ENCODE assay signal across 8 cellular contexts in the genomic region with DNA sequence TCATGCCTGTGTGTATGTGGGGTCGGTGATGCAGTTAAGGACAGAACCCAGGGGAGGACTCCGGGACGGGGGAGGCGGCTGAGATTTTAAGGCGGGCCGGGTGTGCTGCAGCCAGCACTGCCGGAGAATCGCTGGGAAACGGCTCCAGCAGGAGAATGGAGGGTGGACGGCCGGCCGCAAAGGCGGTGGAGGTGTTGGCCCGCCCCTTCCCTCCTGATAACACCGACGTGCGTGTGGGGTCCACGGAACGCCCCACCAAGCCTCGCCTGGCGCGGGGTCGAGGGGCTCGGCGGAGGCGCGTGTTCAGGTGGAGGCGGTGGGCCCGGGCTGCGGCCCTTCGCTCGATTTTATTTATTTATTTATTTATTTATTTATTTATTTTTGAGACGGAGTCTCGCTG. TPM values are rescaled to one million over a fixed set of nuclear protein-coding genes. Genes with fewer than 3 reads are reported as not detected.
A peak's percentile ranks its signal among the peaks of the same experiment; 100 is the strongest.
DNase-seq lines count a peak whose midpoint lies in the region; ATAC-seq and TF ChIP-seq lines count a peak whose summit lies in the region.
"Had no signal": no experiment of that assay in that cellular context is flagged by ENCODE, and none has a peak within 500 bp of the region (broad histone marks: within the 10 kb centered on the region; RNA-seq: fewer than 3 reads in every experiment).

No MANE protein-coding gene starts in this region.

- peaks cover 4% of the 10 kb centered on the region in 2 experiments; a peak in 3 of 5 replicates for H3K9me3 Mint-ChIP-seq in H9
- H3K9me3 Mint-ChIP-seq in activated T-helper 1 cell treated with anti-CD3 and anti-CD28 coated beads, Interleukin-12 subunit alpha, Interleukin-12 subunit beta, Interleukin-2, Interleukin-4 antibody, amounts not matched to agents 30 ng/mL and 10 ng/mL and 1 ng/mL, durations not matched to agents 14 hours and 24 hours and 36 hours, result no peaks in the 10 kb centered on the region

- H4K8ac ChIP-seq in H9 (replicated peaks; ENCODE audit: insufficient read length, low read depth, low read length), result no peak overlapping the region

- peaks cover 5 to 11% of the 10 kb centered on the region in 2 experiments for H3K4me1 Mint-ChIP-seq in H9
- peaks cover 26% of the 10 kb centered on the region for H3K4me1 Mint-ChIP-seq in activated T-helper 1 cell treated with anti-CD3 and anti-CD28 coated beads, Interleukin-12 subunit alpha, Interleukin-12 subunit beta, Interleukin-2, Interleukin-4 antibody, amounts not matched to agents 30 ng/mL and 10 ng/mL and 1 ng/mL, durations not matched to agents 14 hours and 24 hours and 36 hours (ENCODE audit: low read depth)

- no peaks in the 10 kb centered on the region for H4K20me1 ChIP-seq in H9 (ENCODE audit: control insufficient read depth, insufficient read depth, insufficient read length)
- H4K20me1 ChIP-seq in smooth muscle cell (ENCODE audit: low read depth), result no peaks in the 10 kb centered on the region

- no peak overlapping the region for H2BK12ac ChIP-seq in H9 (ENCODE audit: insufficient read length, low read depth, low read length)

- H2BK120ac ChIP-seq in H9 (ENCODE audit: low read depth, low read length, poor library complexity, severe bottlenecking), result no peak overlapping the region

- no peak overlapping the region for H2BK15ac ChIP-seq in H9 (ENCODE audit: low read depth, low read length)

- no peaks in the 10 kb centered on the region for H3K36me3 Mint-ChIP-seq in H9 (ENCODE audit: insufficient read depth in 1 of 3, low read depth in 3 of 3)
- no peaks in the 10 kb centered on the region for H3K36me3 Mint-ChIP-seq in activated T-helper 1 cell treated with anti-CD3 and anti-CD28 coated beads, Interleukin-12 subunit alpha, Interleukin-12 subunit beta, Interleukin-2, Interleukin-4 antibody, amounts not matched to agents 30 ng/mL and 10 ng/mL and 1 ng/mL, durations not matched to agents 14 hours and 24 hours and 36 hours (ENCODE audit: low read depth)

- H3K23ac ChIP-seq in H9 (ENCODE audit: insufficient read length, low read depth, low read length), result no peak overlapping the region

- ATAC-seq in left ventricle myocardium superior, result no peak
- ATAC-seq in GM19035 (IDR thresholded peaks at IDR 0.05; ENCODE audit: unreplicated experiment), result no peak

- no peaks in the 10 kb centered on the region for H3K36me3 ChIP-seq in smooth muscle cell (ENCODE audit: low read depth)

- H2AK5ac ChIP-seq in H9 (ENCODE audit: insufficient read length, low read length), result no peak overlapping the region

- H3K9me3 ChIP-seq in H9 (ENCODE audit: control insufficient read depth, low read depth, low read length) (no peaks in the 10 kb centered on the region), smooth muscle cell (replicated peaks; ENCODE audit: low read depth) (no peaks in the 10 kb centered on the region)

- no peaks in the 10 kb centered on the region for H3K23me2 ChIP-seq in H9 (ENCODE audit: insufficient read length, low read depth, low read length, poor library complexity, severe bottlenecking)

- H2AFZ ChIP-seq in H9 (ENCODE audit: low read length), result no peak overlapping the region
- H2AFZ ChIP-seq in smooth muscle cell (ENCODE audit: low read depth), result no peak overlapping the region

- H3F3A ChIP-seq in smooth muscle cell (ENCODE audit: low read depth), result no peaks in the 10 kb centered on the region

- TF ChIP-seq CTCF in H9 (conservative IDR thresholded peaks at IDR 0.05) (no peak), smooth muscle cell (IDR thresholded peaks at IDR 0.05; ENCODE audit: borderline replicate concordance, insufficient read depth, poor library complexity, severe bottlenecking) (no peak)

- no peak overlapping the region for H3K18ac ChIP-seq in H9 (ENCODE audit: insufficient read length, low read depth, low read length)

- no peak overlapping the region for H3K56ac ChIP-seq in H9 (ENCODE audit: insufficient read length, low read depth, low read length)

- H3K9ac ChIP-seq in H9 (ENCODE audit: extremely low read depth, insufficient read length, low read length) (no peak overlapping the region), smooth muscle cell (ENCODE audit: low read depth) (no peak overlapping the region)

- no peak overlapping the region for H3T11ph ChIP-seq in H9 (ENCODE audit: low read length)

- no CpG with 5 or more reads among the region's 34 CpGs for WGBS in H9 (ENCODE audit: extremely low coverage, insufficient read length, low lambda C conversion rate)
- WGBS in smooth muscle cell (ENCODE audit: low lambda C conversion rate), result 93% methylated on average over 26 of the region's 34 CpGs

- no peak overlapping the region for H3K4ac ChIP-seq in H9 (ENCODE audit: low read depth, low read length)

- H4K91ac ChIP-seq in H9 (ENCODE audit: insufficient read length, low read depth, low read length), result no peak overlapping the region

- H3K27ac Mint-ChIP-seq in H9, result no peak overlapping the region; a peak in 1 of 7 replicates
- peak overlapping the region; percentile 63 for H3K27ac Mint-ChIP-seq in activated T-helper 1 cell treated with anti-CD3 and anti-CD28 coated beads, Interleukin-12 subunit alpha, Interleukin-12 subunit beta, Interleukin-2, Interleukin-4 antibody, amounts not matched to agents 30 ng/mL and 10 ng/mL and 1 ng/mL, durations not matched to agents 14 hours and 24 hours and 36 hours

- no peak overlapping the region for H3K27ac ChIP-seq in H9 (ENCODE audit: insufficient read length, low read depth, low read length)
- no peak overlapping the region for H3K27ac ChIP-seq in smooth muscle cell (ENCODE audit: low read depth)

- DNase-seq in H9 (peak; percentile 31), left ventricle myocardium superior (peak; percentile 49), smooth muscle cell (lab: John Stamatoyannopoulos, UW; ENCODE audit: unreplicated experiment) (no peak), GM03348 (ENCODE audit: low spot score) (no peak), NK-92 (lab: John Stamatoyannopoulos, UW; ENCODE audit: unreplicated experiment) (no peak)
- DNase-seq in activated T-helper 1 cell treated with anti-CD3 and anti-CD28 coated beads, Interleukin-12 subunit alpha, Interleukin-12 subunit beta, Interleukin-2, Interleukin-4 antibody, amounts not matched to agents 30 ng/mL and 10 ng/mL and 1 ng/mL, durations not matched to agents 14 hours and 24 hours and 36 hours (ENCODE audit: low spot score), result no peak

- no peaks in the 10 kb centered on the region for H3K79me2 ChIP-seq in H9 (ENCODE audit: insufficient read depth, low read length)
- H3K79me2 ChIP-seq in smooth muscle cell (ENCODE audit: low read depth), result no peaks in the 10 kb centered on the region

- no peak overlapping the region for H3K14ac ChIP-seq in H9 (ENCODE audit: insufficient read depth, low read length)

- H3K79me1 ChIP-seq in H9 (ENCODE audit: insufficient read depth, low read depth, low read length, poor library complexity, severe bottlenecking), result no peaks in the 10 kb centered on the region

- peak overlapping the region; percentile 77 to 81 for H3K4me3 Mint-ChIP-seq in H9
- H3K4me3 Mint-ChIP-seq in activated T-helper 1 cell treated with anti-CD3 and anti-CD28 coated beads, Interleukin-12 subunit alpha, Interleukin-12 subunit beta, Interleukin-2, Interleukin-4 antibody, amounts not matched to agents 30 ng/mL and 10 ng/mL and 1 ng/mL, durations not matched to agents 14 hours and 24 hours and 36 hours, result peak overlapping the region; percentile 80

- H3K27me3 ChIP-seq in H9 (ENCODE audit: insufficient read depth, low read length) (no peaks in the 10 kb centered on the region), smooth muscle cell (ENCODE audit: low read depth) (no peaks in the 10 kb centered on the region)

- H2BK5ac ChIP-seq in H9 (ENCODE audit: insufficient read length, low read length), result no peak overlapping the region

- H3K27me3 Mint-ChIP-seq in H9 (ENCODE audit: low read depth), result peaks cover 9% of the 10 kb centered on the region
- peaks cover 9% of the 10 kb centered on the region for H3K27me3 Mint-ChIP-seq in activated T-helper 1 cell treated with anti-CD3 and anti-CD28 coated beads, Interleukin-12 subunit alpha, Interleukin-12 subunit beta, Interleukin-2, Interleukin-4 antibody, amounts not matched to agents 30 ng/mL and 10 ng/mL and 1 ng/mL, durations not matched to agents 14 hours and 24 hours and 36 hours (ENCODE audit: insufficient read depth)

- intact Hi-C loops in activated T-helper 1 cell treated with anti-CD3 and anti-CD28 coated beads, Interleukin-12 subunit alpha, Interleukin-12 subunit beta, Interleukin-2, Interleukin-4 antibody, amounts not matched to agents 30 ng/mL and 10 ng/mL and 1 ng/mL, durations not matched to agents 14 hours and 24 hours and 36 hours (cut with micrococcal nuclease), result loop anchor here (2.0 to 10.0 kb wide), 9 partner anchors 21 to 487 kb away; a partner anchor contains a TSS
- intact Hi-C loops in left ventricle myocardium superior (cut with micrococcal nuclease), result loop anchor here (10.0 kb wide), 1 partner anchor 457 kb away; a partner anchor contains a TSS

- H3K4me3 ChIP-seq in smooth muscle cell, result peak overlapping the region; percentile 73

- no peak overlapping the region for H3K4me2 ChIP-seq in H9 (ENCODE audit: insufficient read depth, insufficient read length, low read length)
- peak overlapping the region; percentile 96 for H3K4me2 ChIP-seq in smooth muscle cell

- H2BK20ac ChIP-seq in H9 (ENCODE audit: low read depth, low read length, poor library complexity, severe bottlenecking), result no peak overlapping the region

- H3K4me1 ChIP-seq in H9 (ENCODE audit: insufficient read depth, low read length) (no peaks in the 10 kb centered on the region), smooth muscle cell (ENCODE audit: low read depth) (no peaks in the 10 kb centered on the region)

- no peak overlapping the region for H4K5ac ChIP-seq in H9 (ENCODE audit: insufficient read length, low read depth, low read length)

RNA-seq across cellular contexts. Expression of a gene that starts 0.6 kb away (rescaled TPM):
- total RNA-seq in H9 (2021) (0.22 and 0.37 TPM in 2 replicates), left ventricle myocardium superior (1.6 TPM), smooth muscle cell (1.6 and 2.2 TPM in 2 replicates)
- 0.21 and 0.22 TPM in 2 replicates for total RNA-seq in activated T-helper 1 cell treated with anti-CD3 and anti-CD28 coated beads, Interleukin-12 subunit alpha, Interleukin-12 subunit beta, Interleukin-2, Interleukin-4 antibody, amounts not matched to agents 30 ng/mL and 10 ng/mL and 1 ng/mL, durations not matched to agents 14 hours and 24 hours and 36 hours
- 1.7 and 2.3 TPM in 2 replicates for polyA plus RNA-seq in smooth muscle cell

RNA-seq across cellular contexts. Expression of a gene that starts 13.8 kb away (rescaled TPM):
- total RNA-seq in H9 (2021) (not detected in 2 replicates), left ventricle myocardium superior (1,516 TPM), smooth muscle cell (not detected in 2 replicates)
- total RNA-seq in activated T-helper 1 cell treated with anti-CD3 and anti-CD28 coated beads, Interleukin-12 subunit alpha, Interleukin-12 subunit beta, Interleukin-2, Interleukin-4 antibody, amounts not matched to agents 30 ng/mL and 10 ng/mL and 1 ng/mL, durations not matched to agents 14 hours and 24 hours and 36 hours, result not detected in 2 replicates
- polyA plus RNA-seq in smooth muscle cell, result not detected in 2 replicates
- total RNA-seq: OCI-LY7 had no signal

RNA-seq across cellular contexts. Expression of a gene that starts 17.3 kb away (rescaled TPM):
- total RNA-seq in H9 (2021) (18.5 and 18.7 TPM in 2 replicates), left ventricle myocardium superior (5.4 TPM), smooth muscle cell (5.8 and 7.0 TPM in 2 replicates)
- 11.2 and 12.7 TPM in 2 replicates for total RNA-seq in activated T-helper 1 cell treated with anti-CD3 and anti-CD28 coated beads, Interleukin-12 subunit alpha, Interleukin-12 subunit beta, Interleukin-2, Interleukin-4 antibody, amounts not matched to agents 30 ng/mL and 10 ng/mL and 1 ng/mL, durations not matched to agents 14 hours and 24 hours and 36 hours
- 19.6 and 24.6 TPM in 2 replicates for polyA plus RNA-seq in smooth muscle cell

RNA-seq across cellular contexts. Expression of a gene that starts 30.0 kb away (rescaled TPM):
- total RNA-seq in H9 (2021) (15.4 and 15.5 TPM in 2 replicates), left ventricle myocardium superior (13.6 TPM), smooth muscle cell (67.2 and 73.0 TPM in 2 replicates)
- total RNA-seq in activated T-helper 1 cell treated with anti-CD3 and anti-CD28 coated beads, Interleukin-12 subunit alpha, Interleukin-12 subunit beta, Interleukin-2, Interleukin-4 antibody, amounts not matched to agents 30 ng/mL and 10 ng/mL and 1 ng/mL, durations not matched to agents 14 hours and 24 hours and 36 hours, result 0.78 and 1.2 TPM in 2 replicates
- 203 and 213 TPM in 2 replicates for polyA plus RNA-seq in smooth muscle cell

RNA-seq across cellular contexts. Expression of a gene that starts 41.0 kb away (rescaled TPM):
- total RNA-seq in H9 (2021) (0.52 and 1.3 TPM in 2 replicates), left ventricle myocardium superior (not detected), smooth muscle cell (0.40 TPM in 1 of 2 replicates, not detected in the other)
- total RNA-seq in activated T-helper 1 cell treated with anti-CD3 and anti-CD28 coated beads, Interleukin-12 subunit alpha, Interleukin-12 subunit beta, Interleukin-2, Interleukin-4 antibody, amounts not matched to agents 30 ng/mL and 10 ng/mL and 1 ng/mL, durations not matched to agents 14 hours and 24 hours and 36 hours, result not detected in 2 replicates
- 5.1 and 10.6 TPM in 2 replicates for polyA plus RNA-seq in smooth muscle cell
- total RNA-seq: OCI-LY7 had no signal

Comparison
In these comparisons a context has a peak if more than half of its experiments do, and no peak if none do; other contexts are left out.
1. DNase-seq: peak in H9 (single experiment) and left ventricle myocardium superior (single experiment); none in activated T-helper 1 cell treated with anti-CD3 and anti-CD28 coated beads, Interleukin-12 subunit alpha, Interleukin-12 subunit beta, Interleukin-2, Interleukin-4 antibody, amounts not matched to agents 30 ng/mL and 10 ng/mL and 1 ng/mL, durations not matched to agents 14 hours and 24 hours and 36 hours (single experiment), smooth muscle cell (single experiment), GM03348 (single experiment) and NK-92 (single experiment).
2. RNA of a gene that starts 13.8 kb away (total RNA-seq): 1,516 TPM in left ventricle myocardium superior (single experiment); not detected in H9, not detected in activated T-helper 1 cell treated with anti-CD3 and anti-CD28 coated beads, Interleukin-12 subunit alpha, Interleukin-12 subunit beta, Interleukin-2, Interleukin-4 antibody, amounts not matched to agents 30 ng/mL and 10 ng/mL and 1 ng/mL, durations not matched to agents 14 hours and 24 hours and 36 hours and not detected in smooth muscle cell; every median in the first group is over 1,000 times any median in the second.